1 cellular context compared by ENCODE assay signal in the genomic region with DNA sequence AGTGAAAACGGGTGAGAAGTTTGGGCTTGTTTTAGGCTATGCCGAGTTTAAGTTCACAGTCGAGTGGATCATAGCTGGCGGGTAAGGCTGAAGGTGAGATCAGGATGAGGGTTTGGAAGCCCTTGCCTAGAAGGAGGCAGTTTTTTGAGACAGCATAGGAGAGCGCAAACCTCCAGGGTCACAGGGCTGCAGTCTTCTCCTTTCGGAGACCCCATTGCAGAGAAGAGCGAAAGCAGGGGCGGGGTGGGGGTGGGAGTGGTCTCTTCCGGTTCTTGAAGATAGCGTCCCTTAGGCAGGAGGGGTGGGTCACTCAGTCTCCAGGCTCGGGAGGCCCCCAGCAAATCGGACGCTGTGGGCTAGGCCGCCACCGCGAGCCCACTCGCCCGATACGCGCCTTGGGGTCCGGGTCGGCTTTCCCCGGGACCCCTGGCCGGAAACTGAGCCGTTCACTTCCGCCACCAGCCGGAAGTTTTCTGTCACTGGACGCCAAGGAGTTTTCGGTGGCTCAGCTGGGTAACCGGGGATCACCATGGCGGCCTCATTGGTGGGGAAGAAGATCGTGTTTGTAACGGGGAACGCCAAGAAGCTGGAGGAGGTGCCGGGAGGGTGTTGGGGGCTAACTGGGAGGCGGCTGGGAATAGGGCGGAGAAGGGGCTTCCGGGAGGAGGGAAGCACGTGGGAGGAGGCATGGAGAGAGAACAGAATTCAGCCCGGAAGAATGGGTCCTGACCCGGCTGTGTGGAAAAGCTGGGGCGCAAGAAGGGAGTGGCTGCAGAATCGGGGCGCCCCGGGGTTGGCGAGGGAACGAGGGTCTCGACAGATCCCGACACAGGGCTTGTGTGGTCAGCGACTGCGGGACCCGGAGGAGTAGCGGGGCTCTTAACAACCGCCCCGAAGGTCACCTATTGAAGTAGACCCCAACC.
TF ChIP-seq lines count a peak whose summit lies in the region.

A gene (plus strand): TSS at position 476 of the 923 bp plus-strand sequence. CDS start 54 bp downstream, at position 530.

TF ChIP-seq in K562, 482 proteins besides CTCF, POLR2A, EP300 and RAD21 (continued from another document and continues in another):
- TF ChIP-seq, protein P1, sequence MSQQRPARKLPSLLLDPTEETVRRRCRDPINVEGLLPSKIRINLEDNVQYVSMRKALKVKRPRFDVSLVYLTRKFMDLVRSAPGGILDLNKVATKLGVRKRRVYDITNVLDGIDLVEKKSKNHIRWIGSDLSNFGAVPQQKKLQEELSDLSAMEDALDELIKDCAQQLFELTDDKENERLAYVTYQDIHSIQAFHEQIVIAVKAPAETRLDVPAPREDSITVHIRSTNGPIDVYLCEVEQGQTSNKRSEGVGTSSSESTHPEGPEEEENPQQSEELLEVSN (IDR thresholded peaks at IDR 0.05; ENCODE audit: borderline replicate concordance in 1 of 2, extremely low read depth in 1 of 2, insufficient read depth in 1 of 2, insufficient read length in 1 of 2, low read depth in 1 of 2, low read length in 1 of 2, poor library complexity in 1 of 2, severe bottlenecking in 1 of 2) = peak in 1 of 2 experiments; percentile 28
- TF ChIP-seq SIN3A (IDR thresholded peaks at IDR 0.05; ENCODE audit: borderline replicate concordance in 2 of 2, control insufficient read depth in 1 of 2, low read depth in 2 of 2, low read length in 2 of 2) (peak; percentile 67 to 85; a peak in 2 of 4 replicates), MAFF (IDR thresholded peaks at IDR 0.05; ENCODE audit: low read length) (no peak), HDAC8 (tag; IDR thresholded peaks at IDR 0.05) (no peak), KDM5B (IDR thresholded peaks at IDR 0.05; ENCODE audit: insufficient replicate concordance, low read depth, low read length) (peak; percentile 78), GTF2E2 (tag; IDR thresholded peaks at IDR 0.05) (peak; percentile 48), SRSF9 (IDR thresholded peaks at IDR 0.05; ENCODE audit: borderline replicate concordance, low read depth, low read length) (no peak), ZSCAN29 (IDR thresholded peaks at IDR 0.05) (no peak), BACH1 (tag; IDR thresholded peaks at IDR 0.05) (no peak), HNRNPH1 (optimal IDR thresholded peaks at IDR 0.05; ENCODE audit: low read depth, low read length) (no peak), HDAC6 (IDR thresholded peaks at IDR 0.05; ENCODE audit: low read depth, low read length) (no peak), RBFOX2 (IDR thresholded peaks at IDR 0.05; ENCODE audit: low read depth, low read length) (peak; percentile 83), MAZ (CRISPR knock-in tag; conservative IDR thresholded peaks at IDR 0.05 in 1 of 2, IDR thresholded peaks at IDR 0.05 in 1 of 2) (peak in 1 of 2 experiments; percentile 38; a peak in 1 of 4 replicates), SRSF1 (IDR thresholded peaks at IDR 0.05; ENCODE audit: low read depth, low read length) (no peak), TRIM24 (IDR thresholded peaks at IDR 0.05) (peak in 1 of 2 experiments; percentile 19; a peak in 1 of 4 replicates), TOE1 (IDR thresholded peaks at IDR 0.05; ENCODE audit: borderline replicate concordance) (peak; percentile 41; the same call in 1 of the 2 replicates), TOE1 (CRISPR knock-in tag; IDR thresholded peaks at IDR 0.05; ENCODE audit: borderline replicate concordance, low read depth) (no peak), ZNF699 (CRISPR knock-in tag; IDR thresholded peaks at IDR 0.05; ENCODE audit: insufficient replicate concordance) (no peak), NELFE (IDR thresholded peaks at IDR 0.05; ENCODE audit: insufficient read depth, insufficient read length) (no peak), SIN3B (IDR thresholded peaks at IDR 0.05; ENCODE audit: low read depth) (peak; percentile 63; the same call in 1 of the 2 replicates), CXXC5 (CRISPR knock-in tag; IDR thresholded peaks at IDR 0.05) (peak; percentile 36), ZNF41 (CRISPR knock-in tag; conservative IDR thresholded peaks at IDR 0.05) (no peak), GATA2 (CRISPR knock-in tag; IDR thresholded peaks at IDR 0.05) (no peak), HEY1 (CRISPR knock-in tag; IDR thresholded peaks at IDR 0.05; ENCODE audit: borderline replicate concordance) (no peak), CSDE1 (IDR thresholded peaks at IDR 0.05) (no peak), ZNF12 (CRISPR knock-in tag; IDR thresholded peaks at IDR 0.05) (no peak), STAT5A (IDR thresholded peaks at IDR 0.05; ENCODE audit: borderline replicate concordance, low read length) (no peak), SIX5 (IDR thresholded peaks at IDR 0.05; ENCODE audit: borderline replicate concordance in 1 of 2, insufficient read depth in 1 of 2, low read depth in 1 of 2, low read length in 2 of 2) (no peak), ZSCAN32 (CRISPR knock-in tag; IDR thresholded peaks at IDR 0.05) (no peak), NEUROD1 (IDR thresholded peaks at IDR 0.05; ENCODE audit: borderline replicate concordance, low read depth, low read length, partially characterized antibody) (no peak), ZKSCAN3 (CRISPR knock-in tag; IDR thresholded peaks at IDR 0.05) (no peak), CAMTA2 (CRISPR knock-in tag; conservative IDR thresholded peaks at IDR 0.05) (no peak)
- TF ChIP-seq, protein P2, sequence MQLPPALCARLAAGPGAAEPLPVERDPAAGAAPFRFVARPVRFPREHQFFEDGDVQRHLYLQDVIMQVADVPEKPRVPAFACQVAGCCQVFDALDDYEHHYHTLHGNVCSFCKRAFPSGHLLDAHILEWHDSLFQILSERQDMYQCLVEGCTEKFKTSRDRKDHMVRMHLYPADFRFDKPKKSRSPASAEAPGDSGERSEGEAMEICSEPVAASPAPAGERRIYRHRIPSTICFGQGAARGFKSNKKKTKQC (CRISPR knock-in tag; IDR thresholded peaks at IDR 0.05) = no peak; the same call in 1 of the 2 replicates
- TF ChIP-seq, protein P3, sequence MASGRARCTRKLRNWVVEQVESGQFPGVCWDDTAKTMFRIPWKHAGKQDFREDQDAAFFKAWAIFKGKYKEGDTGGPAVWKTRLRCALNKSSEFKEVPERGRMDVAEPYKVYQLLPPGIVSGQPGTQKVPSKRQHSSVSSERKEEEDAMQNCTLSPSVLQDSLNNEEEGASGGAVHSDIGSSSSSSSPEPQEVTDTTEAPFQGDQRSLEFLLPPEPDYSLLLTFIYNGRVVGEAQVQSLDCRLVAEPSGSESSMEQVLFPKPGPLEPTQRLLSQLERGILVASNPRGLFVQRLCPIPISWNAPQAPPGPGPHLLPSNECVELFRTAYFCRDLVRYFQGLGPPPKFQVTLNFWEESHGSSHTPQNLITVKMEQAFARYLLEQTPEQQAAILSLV (tag; IDR thresholded peaks at IDR 0.05) = no peak
- TF ChIP-seq, protein P4, sequence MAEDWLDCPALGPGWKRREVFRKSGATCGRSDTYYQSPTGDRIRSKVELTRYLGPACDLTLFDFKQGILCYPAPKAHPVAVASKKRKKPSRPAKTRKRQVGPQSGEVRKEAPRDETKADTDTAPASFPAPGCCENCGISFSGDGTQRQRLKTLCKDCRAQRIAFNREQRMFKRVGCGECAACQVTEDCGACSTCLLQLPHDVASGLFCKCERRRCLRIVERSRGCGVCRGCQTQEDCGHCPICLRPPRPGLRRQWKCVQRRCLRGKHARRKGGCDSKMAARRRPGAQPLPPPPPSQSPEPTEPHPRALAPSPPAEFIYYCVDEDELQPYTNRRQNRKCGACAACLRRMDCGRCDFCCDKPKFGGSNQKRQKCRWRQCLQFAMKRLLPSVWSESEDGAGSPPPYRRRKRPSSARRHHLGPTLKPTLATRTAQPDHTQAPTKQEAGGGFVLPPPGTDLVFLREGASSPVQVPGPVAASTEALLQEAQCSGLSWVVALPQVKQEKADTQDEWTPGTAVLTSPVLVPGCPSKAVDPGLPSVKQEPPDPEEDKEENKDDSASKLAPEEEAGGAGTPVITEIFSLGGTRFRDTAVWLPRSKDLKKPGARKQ (CRISPR knock-in tag; IDR thresholded peaks at IDR 0.05) = no peak
- TF ChIP-seq, protein P5, sequence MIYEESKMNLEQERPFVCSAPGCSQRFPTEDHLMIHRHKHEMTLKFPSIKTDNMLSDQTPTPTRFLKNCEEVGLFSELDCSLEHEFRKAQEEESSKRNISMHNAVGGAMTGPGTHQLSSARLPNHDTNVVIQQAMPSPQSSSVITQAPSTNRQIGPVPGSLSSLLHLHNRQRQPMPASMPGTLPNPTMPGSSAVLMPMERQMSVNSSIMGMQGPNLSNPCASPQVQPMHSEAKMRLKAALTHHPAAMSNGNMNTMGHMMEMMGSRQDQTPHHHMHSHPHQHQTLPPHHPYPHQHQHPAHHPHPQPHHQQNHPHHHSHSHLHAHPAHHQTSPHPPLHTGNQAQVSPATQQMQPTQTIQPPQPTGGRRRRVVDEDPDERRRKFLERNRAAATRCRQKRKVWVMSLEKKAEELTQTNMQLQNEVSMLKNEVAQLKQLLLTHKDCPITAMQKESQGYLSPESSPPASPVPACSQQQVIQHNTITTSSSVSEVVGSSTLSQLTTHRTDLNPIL (CRISPR knock-in tag; IDR thresholded peaks at IDR 0.05) = no peak
- TF ChIP-seq, protein P6, sequence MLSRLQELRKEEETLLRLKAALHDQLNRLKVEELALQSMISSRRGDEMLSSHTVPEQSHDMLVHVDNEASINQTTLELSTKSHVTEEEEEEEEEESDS (CRISPR knock-in tag; IDR thresholded peaks at IDR 0.05) = no peak
- TF ChIP-seq, protein P7, sequence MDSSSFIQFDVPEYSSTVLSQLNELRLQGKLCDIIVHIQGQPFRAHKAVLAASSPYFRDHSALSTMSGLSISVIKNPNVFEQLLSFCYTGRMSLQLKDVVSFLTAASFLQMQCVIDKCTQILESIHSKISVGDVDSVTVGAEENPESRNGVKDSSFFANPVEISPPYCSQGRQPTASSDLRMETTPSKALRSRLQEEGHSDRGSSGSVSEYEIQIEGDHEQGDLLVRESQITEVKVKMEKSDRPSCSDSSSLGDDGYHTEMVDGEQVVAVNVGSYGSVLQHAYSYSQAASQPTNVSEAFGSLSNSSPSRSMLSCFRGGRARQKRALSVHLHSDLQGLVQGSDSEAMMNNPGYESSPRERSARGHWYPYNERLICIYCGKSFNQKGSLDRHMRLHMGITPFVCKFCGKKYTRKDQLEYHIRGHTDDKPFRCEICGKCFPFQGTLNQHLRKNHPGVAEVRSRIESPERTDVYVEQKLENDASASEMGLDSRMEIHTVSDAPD (CRISPR knock-in tag; IDR thresholded peaks at IDR 0.05) = no peak
- TF ChIP-seq, protein P8, sequence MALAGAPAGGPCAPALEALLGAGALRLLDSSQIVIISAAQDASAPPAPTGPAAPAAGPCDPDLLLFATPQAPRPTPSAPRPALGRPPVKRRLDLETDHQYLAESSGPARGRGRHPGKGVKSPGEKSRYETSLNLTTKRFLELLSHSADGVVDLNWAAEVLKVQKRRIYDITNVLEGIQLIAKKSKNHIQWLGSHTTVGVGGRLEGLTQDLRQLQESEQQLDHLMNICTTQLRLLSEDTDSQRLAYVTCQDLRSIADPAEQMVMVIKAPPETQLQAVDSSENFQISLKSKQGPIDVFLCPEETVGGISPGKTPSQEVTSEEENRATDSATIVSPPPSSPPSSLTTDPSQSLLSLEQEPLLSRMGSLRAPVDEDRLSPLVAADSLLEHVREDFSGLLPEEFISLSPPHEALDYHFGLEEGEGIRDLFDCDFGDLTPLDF (CRISPR knock-in tag; IDR thresholded peaks at IDR 0.05) = no peak
- TF ChIP-seq, protein P9, sequence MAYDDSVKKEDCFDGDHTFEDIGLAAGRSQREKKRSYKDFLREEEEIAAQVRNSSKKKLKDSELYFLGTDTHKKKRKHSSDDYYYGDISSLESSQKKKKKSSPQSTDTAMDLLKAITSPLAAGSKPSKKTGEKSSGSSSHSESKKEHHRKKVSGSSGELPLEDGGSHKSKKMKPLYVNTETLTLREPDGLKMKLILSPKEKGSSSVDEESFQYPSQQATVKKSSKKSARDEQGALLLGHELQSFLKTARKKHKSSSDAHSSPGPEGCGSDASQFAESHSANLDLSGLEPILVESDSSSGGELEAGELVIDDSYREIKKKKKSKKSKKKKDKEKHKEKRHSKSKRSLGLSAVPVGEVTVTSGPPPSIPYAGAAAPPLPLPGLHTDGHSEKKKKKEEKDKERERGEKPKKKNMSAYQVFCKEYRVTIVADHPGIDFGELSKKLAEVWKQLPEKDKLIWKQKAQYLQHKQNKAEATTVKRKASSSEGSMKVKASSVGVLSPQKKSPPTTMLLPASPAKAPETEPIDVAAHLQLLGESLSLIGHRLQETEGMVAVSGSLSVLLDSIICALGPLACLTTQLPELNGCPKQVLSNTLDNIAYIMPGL (CRISPR knock-in tag; IDR thresholded peaks at IDR 0.05) = no peak
- TF ChIP-seq, protein P10, sequence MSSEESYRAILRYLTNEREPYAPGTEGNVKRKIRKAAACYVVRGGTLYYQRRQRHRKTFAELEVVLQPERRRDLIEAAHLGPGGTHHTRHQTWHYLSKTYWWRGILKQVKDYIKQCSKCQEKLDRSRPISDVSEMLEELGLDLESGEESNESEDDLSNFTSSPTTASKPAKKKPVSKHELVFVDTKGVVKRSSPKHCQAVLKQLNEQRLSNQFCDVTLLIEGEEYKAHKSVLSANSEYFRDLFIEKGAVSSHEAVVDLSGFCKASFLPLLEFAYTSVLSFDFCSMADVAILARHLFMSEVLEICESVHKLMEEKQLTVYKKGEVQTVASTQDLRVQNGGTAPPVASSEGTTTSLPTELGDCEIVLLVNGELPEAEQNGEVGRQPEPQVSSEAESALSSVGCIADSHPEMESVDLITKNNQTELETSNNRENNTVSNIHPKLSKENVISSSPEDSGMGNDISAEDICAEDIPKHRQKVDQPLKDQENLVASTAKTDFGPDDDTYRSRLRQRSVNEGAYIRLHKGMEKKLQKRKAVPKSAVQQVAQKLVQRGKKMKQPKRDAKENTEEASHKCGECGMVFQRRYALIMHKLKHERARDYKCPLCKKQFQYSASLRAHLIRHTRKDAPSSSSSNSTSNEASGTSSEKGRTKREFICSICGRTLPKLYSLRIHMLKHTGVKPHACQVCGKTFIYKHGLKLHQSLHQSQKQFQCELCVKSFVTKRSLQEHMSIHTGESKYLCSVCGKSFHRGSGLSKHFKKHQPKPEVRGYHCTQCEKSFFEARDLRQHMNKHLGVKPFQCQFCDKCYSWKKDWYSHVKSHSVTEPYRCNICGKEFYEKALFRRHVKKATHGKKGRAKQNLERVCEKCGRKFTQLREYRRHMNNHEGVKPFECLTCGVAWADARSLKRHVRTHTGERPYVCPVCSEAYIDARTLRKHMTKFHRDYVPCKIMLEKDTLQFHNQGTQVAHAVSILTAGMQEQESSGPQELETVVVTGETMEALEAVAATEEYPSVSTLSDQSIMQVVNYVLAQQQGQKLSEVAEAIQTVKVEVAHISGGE (CRISPR knock-in tag; IDR thresholded peaks at IDR 0.05) = peak in 2 of 3 experiments; percentile 49 to 88; a peak in 3 of 6 replicates
- TF ChIP-seq, protein P11, sequence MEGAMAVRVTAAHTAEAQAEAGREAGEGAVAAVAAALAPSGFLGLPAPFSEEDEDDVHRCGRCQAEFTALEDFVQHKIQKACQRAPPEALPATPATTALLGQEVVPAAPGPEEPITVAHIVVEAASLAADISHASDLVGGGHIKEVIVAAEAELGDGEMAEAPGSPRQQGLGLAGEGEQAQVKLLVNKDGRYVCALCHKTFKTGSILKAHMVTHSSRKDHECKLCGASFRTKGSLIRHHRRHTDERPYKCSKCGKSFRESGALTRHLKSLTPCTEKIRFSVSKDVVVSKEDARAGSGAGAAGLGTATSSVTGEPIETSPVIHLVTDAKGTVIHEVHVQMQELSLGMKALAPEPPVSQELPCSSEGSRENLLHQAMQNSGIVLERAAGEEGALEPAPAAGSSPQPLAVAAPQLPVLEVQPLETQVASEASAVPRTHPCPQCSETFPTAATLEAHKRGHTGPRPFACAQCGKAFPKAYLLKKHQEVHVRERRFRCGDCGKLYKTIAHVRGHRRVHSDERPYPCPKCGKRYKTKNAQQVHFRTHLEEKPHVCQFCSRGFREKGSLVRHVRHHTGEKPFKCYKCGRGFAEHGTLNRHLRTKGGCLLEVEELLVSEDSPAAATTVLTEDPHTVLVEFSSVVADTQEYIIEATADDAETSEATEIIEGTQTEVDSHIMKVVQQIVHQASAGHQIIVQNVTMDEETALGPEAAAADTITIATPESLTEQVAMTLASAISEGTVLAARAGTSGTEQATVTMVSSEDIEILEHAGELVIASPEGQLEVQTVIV (CRISPR knock-in tag; IDR thresholded peaks at IDR 0.05; ENCODE audit: borderline replicate concordance) = no peak
